In the genomic region with DNA sequence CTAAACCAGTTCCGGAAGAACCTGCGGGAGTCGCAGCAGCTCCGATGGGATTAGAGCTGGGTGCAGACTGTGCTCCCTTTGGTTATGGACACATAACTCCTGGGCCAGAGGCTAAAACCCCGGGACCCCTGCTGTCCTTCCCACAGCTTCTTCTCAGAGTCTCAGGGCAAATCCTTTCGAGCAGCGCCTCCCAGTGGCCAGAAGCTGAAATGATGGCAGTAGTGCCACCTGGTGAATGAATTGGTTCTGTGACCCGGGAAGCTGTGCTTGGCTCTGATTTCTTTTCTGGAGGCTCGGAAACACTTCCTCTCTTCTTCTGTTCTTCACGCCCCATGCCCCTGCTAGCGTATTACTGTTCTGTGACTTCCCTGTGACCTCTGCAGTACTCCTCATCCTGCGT, we compare ENCODE assay signal across 8 cellular contexts. TPM values are rescaled to one million over a fixed set of nuclear protein-coding genes. Genes with fewer than 3 reads are reported as not detected.
DNase-seq lines count a peak whose midpoint lies in the region; ATAC-seq and TF ChIP-seq lines count a peak whose summit lies in the region.
"Not testable (repeated sequence)": the region's sequence is repeated elsewhere in the genome, so short reads cannot be mapped to it uniquely, and the experiment has no call there.

No MANE protein-coding gene starts in this region.

- not testable (repeated sequence) for H3K9me3 Mint-ChIP-seq in Caco-2 (ENCODE audit: unreplicated experiment); activated CD4-positive, alpha-beta T cell treated with anti-CD3 and anti-CD28 coated beads, Interleukin-2, amount 10 ng/mL, durations not matched to agents 7 days and 5 days; osteocyte (ENCODE audit: unreplicated experiment); stimulated activated naive B cell treated with anti-CD40 and anti-IgM and Interleukin-4, amounts not matched to agents 10 μg/mL and 1 μg/mL and 100 μg/mL, for 72 hours

- peaks cover 12% of the 10 kb centered on the region for H3K4me1 Mint-ChIP-seq in Caco-2 (ENCODE audit: low read depth, unreplicated experiment)
- not testable (repeated sequence) for H3K4me1 Mint-ChIP-seq in activated CD4-positive, alpha-beta T cell treated with anti-CD3 and anti-CD28 coated beads, Interleukin-2, amount 10 ng/mL, durations not matched to agents 7 days and 5 days; osteocyte (ENCODE audit: unreplicated experiment)
- H3K4me1 Mint-ChIP-seq in stimulated activated naive B cell treated with anti-CD40 and anti-IgM and Interleukin-4, amounts not matched to agents 10 μg/mL and 1 μg/mL and 100 μg/mL, for 72 hours = peaks cover 8 to 12% of the 10 kb centered on the region in 2 donors

- not testable (repeated sequence) for H3K36me3 Mint-ChIP-seq in Caco-2 (ENCODE audit: insufficient read depth, unreplicated experiment); activated CD4-positive, alpha-beta T cell treated with anti-CD3 and anti-CD28 coated beads, Interleukin-2, amount 10 ng/mL, durations not matched to agents 7 days and 5 days (ENCODE audit: low read depth); osteocyte (ENCODE audit: unreplicated experiment); stimulated activated naive B cell treated with anti-CD40 and anti-IgM and Interleukin-4, amounts not matched to agents 10 μg/mL and 1 μg/mL and 100 μg/mL, for 72 hours

- H3K27ac ChIP-seq in brain microvascular endothelial cell; left ventricle myocardium inferior (replicated peaks): not testable (repeated sequence)

- not testable (repeated sequence) for BruUV-seq in Caco-2 (replicated peaks; lab: Mats Ljungman, UMichigan)

- ATAC-seq in stimulated activated naive B cell treated with anti-CD40 and anti-IgM and Interleukin-4, amounts not matched to agents 10 μg/mL and 1 μg/mL and 100 μg/mL, for 72 hours (replicated peaks) = not testable (repeated sequence)

- peak; percentile 92 to 94 for TF ChIP-seq CTCF in Caco-2 (IDR thresholded peaks at IDR 0.05; ENCODE audit: insufficient read depth in 1 of 2, low read depth in 1 of 2, low read length in 1 of 2, severe bottlenecking in 1 of 2, unreplicated experiment in 1 of 2)
- TF ChIP-seq CTCF in brain microvascular endothelial cell (IDR thresholded peaks at IDR 0.05; ENCODE audit: low read depth, low read length, missing control alignments) = peak; percentile 77
- peak; percentile 76 for TF ChIP-seq CTCF in left ventricle myocardium inferior (IDR thresholded peaks at IDR 0.05; ENCODE audit: borderline replicate concordance)
- peak; percentile 81 for TF ChIP-seq CTCF in osteocyte (IDR thresholded peaks at IDR 0.05)

- not testable (repeated sequence) for H3K36me3 ChIP-seq in Caco-2 (ENCODE audit: control insufficient read depth, insufficient read depth, low read length); brain microvascular endothelial cell (replicated peaks); left ventricle myocardium inferior

- intact Hi-C loops in Caco-2 (cut with micrococcal nuclease; ENCODE audit: unreplicated experiment) = not testable (repeated sequence)
- intact Hi-C loops in left ventricle myocardium inferior (cut with micrococcal nuclease) = loop anchor here (10.0 kb wide), 1 partner anchor 64 kb away; no protein-coding TSS in a partner anchor

- H3K4me3 Mint-ChIP-seq in Caco-2 (ENCODE audit: unreplicated experiment) = peak overlapping the region; percentile 30
- not testable (repeated sequence) for H3K4me3 Mint-ChIP-seq in activated CD4-positive, alpha-beta T cell treated with anti-CD3 and anti-CD28 coated beads, Interleukin-2, amount 10 ng/mL, durations not matched to agents 7 days and 5 days; osteocyte (ENCODE audit: unreplicated experiment); stimulated activated naive B cell treated with anti-CD40 and anti-IgM and Interleukin-4, amounts not matched to agents 10 μg/mL and 1 μg/mL and 100 μg/mL, for 72 hours

- not testable (repeated sequence) for H3K4me1 ChIP-seq in Caco-2, left ventricle myocardium inferior

- not testable (repeated sequence) for H3K9me3 ChIP-seq in Caco-2; left ventricle myocardium inferior (replicated peaks)

- CTCF ChIA-PET in Caco-2 (lab: Charles Lee) = interaction anchor here (0.7 to 1.6 kb wide), 16 partner anchors 9 to 417 kb away, joined by 3 to 19 read pairs (median 4); a partner anchor contains a TSS
- CTCF ChIA-PET in activated CD4-positive, alpha-beta T cell treated with anti-CD3 and anti-CD28 coated beads, Interleukin-2, amount 10 ng/mL, durations not matched to agents 7 days and 5 days (lab: Charles Lee) = interaction anchor here (1.4 kb wide), 1 partner anchor 68 kb away, joined by 8 read pairs; no protein-coding TSS in a partner anchor

- in situ Hi-C loops in KBM-7 (cut with MboI; ENCODE audit: low pct_unique_long_range_greater_than_20kb, low sequenced_read_pairs); brain microvascular endothelial cell (cut with HindIII; ENCODE audit: low pct_ligation_motif_present, low sequenced_read_pairs): not testable (repeated sequence)

- DNase-seq in Caco-2 (peak; percentile 79 to 81), KBM-7 (peak; percentile 85), NOMO-1 (lab: John Stamatoyannopoulos, UW; ENCODE audit: unreplicated experiment in 2 of 2) (peak; percentile 17 to 27), brain microvascular endothelial cell (peak; percentile 63), left ventricle myocardium inferior (peak; percentile 68)
- DNase-seq in activated CD4-positive, alpha-beta T cell treated with anti-CD3 and anti-CD28 coated beads, Interleukin-2, amount 10 ng/mL, durations not matched to agents 7 days and 5 days = peak; percentile 84
- not testable (repeated sequence) for DNase-seq in osteocyte (ENCODE audit: extremely low spot score, unreplicated experiment)
- DNase-seq in stimulated activated naive B cell treated with anti-CD40 and anti-IgM and Interleukin-4, amounts not matched to agents 10 μg/mL and 1 μg/mL and 100 μg/mL, for 72 hours = peak; percentile 49

- not testable (repeated sequence) for H3K27me3 Mint-ChIP-seq in Caco-2 (ENCODE audit: insufficient read depth, unreplicated experiment); activated CD4-positive, alpha-beta T cell treated with anti-CD3 and anti-CD28 coated beads, Interleukin-2, amount 10 ng/mL, durations not matched to agents 7 days and 5 days; osteocyte (ENCODE audit: unreplicated experiment); stimulated activated naive B cell treated with anti-CD40 and anti-IgM and Interleukin-4, amounts not matched to agents 10 μg/mL and 1 μg/mL and 100 μg/mL, for 72 hours

- POLR2A ChIA-PET in Caco-2 (lab: Charles Lee) = interaction anchor here (1.6 kb wide), 1 partner anchor 30 kb away, joined by 8 read pairs; a partner anchor contains a TSS
- POLR2A ChIA-PET in activated CD4-positive, alpha-beta T cell treated with anti-CD3 and anti-CD28 coated beads, Interleukin-2, amount 10 ng/mL, durations not matched to agents 7 days and 5 days (lab: Charles Lee) = interaction anchor here (0.5 kb wide), 1 partner anchor 385 kb away, joined by 7 read pairs; no protein-coding TSS in a partner anchor

- H3K27me3 ChIP-seq in Caco-2 (replicated peaks; ENCODE audit: control insufficient read depth, insufficient read depth, low read length); brain microvascular endothelial cell (replicated peaks); left ventricle myocardium inferior (ENCODE audit: low read depth): not testable (repeated sequence)

- not testable (repeated sequence) for H3K4me3 ChIP-seq in Caco-2 (ENCODE audit: low read depth, low read length); brain microvascular endothelial cell (ENCODE audit: low read depth, low read length); left ventricle myocardium inferior

- H3K27ac Mint-ChIP-seq in Caco-2 (ENCODE audit: unreplicated experiment); activated CD4-positive, alpha-beta T cell treated with anti-CD3 and anti-CD28 coated beads, Interleukin-2, amount 10 ng/mL, durations not matched to agents 7 days and 5 days; osteocyte (ENCODE audit: unreplicated experiment); stimulated activated naive B cell treated with anti-CD40 and anti-IgM and Interleukin-4, amounts not matched to agents 10 μg/mL and 1 μg/mL and 100 μg/mL, for 72 hours: not testable (repeated sequence)

RNA-seq across cellular contexts. Expression of a gene that starts 29.8 kb away (rescaled TPM):
- total RNA-seq in Caco-2 (2022) (51.2 and 57.5 TPM in 2 replicates), left ventricle myocardium inferior (8.2 TPM), osteocyte (15.8 and 18.5 TPM in 2 replicates)
- total RNA-seq in activated CD4-positive, alpha-beta T cell treated with anti-CD3 and anti-CD28 coated beads, Interleukin-2, amount 10 ng/mL, durations not matched to agents 7 days and 5 days = 10 to 100 TPM; 29.7 to 32.5 TPM
